In the genomic region with DNA sequence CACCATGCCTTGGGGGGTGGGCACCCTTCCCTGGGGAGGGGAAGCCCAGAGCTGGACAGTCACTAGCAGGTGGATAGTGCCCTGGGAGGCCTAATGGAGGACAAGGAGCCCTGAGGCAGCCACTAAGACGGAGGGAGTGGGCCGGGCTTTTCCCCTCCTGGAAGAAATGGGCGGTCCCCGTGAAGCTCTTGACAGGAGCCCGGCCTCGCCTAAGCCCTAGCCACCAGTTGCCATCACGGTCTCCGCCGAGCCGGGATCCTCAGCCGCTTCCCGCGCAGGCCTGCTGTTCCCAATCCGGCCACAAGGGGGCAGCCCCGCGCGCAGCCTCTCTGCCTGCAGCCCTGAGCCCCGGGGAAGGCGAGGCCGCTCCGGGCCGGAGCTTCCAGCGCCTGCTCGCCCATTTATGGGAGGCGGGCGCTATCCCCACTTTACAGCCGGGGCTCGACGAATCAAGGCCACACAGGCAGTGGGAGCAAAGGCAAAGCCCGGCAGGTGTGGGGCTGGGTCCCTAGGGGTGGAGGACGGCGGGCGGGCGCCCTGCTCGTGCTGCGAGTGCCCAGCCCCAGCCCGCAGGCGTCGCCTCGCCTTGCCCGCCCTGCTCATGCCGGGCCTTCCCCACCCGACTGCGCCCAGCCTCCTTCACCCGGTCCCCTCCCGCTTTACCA, we compare ENCODE assay signal across 8 cellular contexts.
A peak's percentile ranks its signal among the peaks of the same experiment; 100 is the strongest.
DNase-seq lines count a peak whose midpoint lies in the region; ATAC-seq and TF ChIP-seq lines count a peak whose summit lies in the region.

No MANE protein-coding gene starts in this region.

- CTCF ChIA-PET in CD4-positive, alpha-beta T cell (lab: Charles Lee): interaction anchor here (1.1 to 1.3 kb wide), 2 partner anchors 10 to 74 kb away, joined by 3 to 4 read pairs; no protein-coding TSS in a partner anchor

- peak overlapping the region; percentile 32 for H3K4me3 ChIP-seq in colonic mucosa

- no peak overlapping the region for H3K4me3 Mint-ChIP-seq in CD4-positive, alpha-beta T cell

- H3K9ac ChIP-seq in colonic mucosa (ENCODE audit: low read depth in 2 of 2, low read length in 2 of 2): peak overlapping the region in 1 of 2 donors; percentile 30

- peak; percentile 85 for ATAC-seq in CD4-positive, alpha-beta T cell (ENCODE audit: poor library complexity)
- peak; percentile 59 for ATAC-seq in GM21786 (IDR thresholded peaks at IDR 0.05; ENCODE audit: unreplicated experiment)

- H3K9me3 ChIP-seq in CD4-positive, alpha-beta T cell (ENCODE audit: control insufficient read depth, low read length): no peaks in the 10 kb centered on the region
- H3K9me3 ChIP-seq in colonic mucosa: no peaks in the 10 kb centered on the region

- no peaks in the 10 kb centered on the region for H3K27me3 Mint-ChIP-seq in CD4-positive, alpha-beta T cell

- no peaks in the 10 kb centered on the region for H3K9me3 Mint-ChIP-seq in CD4-positive, alpha-beta T cell

- H3K27ac Mint-ChIP-seq in CD4-positive, alpha-beta T cell: no peak overlapping the region

- DNase-seq in CD4-positive, alpha-beta T cell: peak; percentile 36 to 74 (median 56)
- peak; percentile 26 for DNase-seq in NCI-H187 treated with DMSO at 0.1 percent for 48 hours (lab: John Stamatoyannopoulos, UW)
- DNase-seq in activated CD4-positive, CD25-positive, alpha-beta regulatory T cell treated with anti-CD3 and anti-CD28 coated beads, Interleukin-2, amount 50 U/mL, for 16 hours (ENCODE audit: low read depth, low spot score): peak; percentile 17
- DNase-seq in colonic mucosa: peak; percentile 84
- peak; percentile 89 for DNase-seq in left kidney (ENCODE audit: low read depth, low spot score)
- DNase-seq in stimulated activated CD4-positive, alpha-beta T cell treated with anti-CD3 and anti-CD28 coated beads, Interleukin-2, amount 100 ng/mL, for 24 hours: peak; percentile 71 to 73
- DNase-seq in SIG-M5 treated with dmso at 0.1 percent for 504 hours (lab: John Stamatoyannopoulos, UW; ENCODE audit: unreplicated experiment): no peak

- POLR2A ChIA-PET in CD4-positive, alpha-beta T cell (lab: Charles Lee): interaction anchor here (0.7 to 2.5 kb wide), 4 partner anchors 16 to 483 kb away, joined by 3 to 9 read pairs (median 4); no protein-coding TSS in a partner anchor

- peak; percentile 83 for TF ChIP-seq CTCF in CD4-positive, alpha-beta T cell (IDR thresholded peaks at IDR 0.05)
- TF ChIP-seq CTCF in colonic mucosa (IDR thresholded peaks at IDR 0.05): peak; percentile 100

- peaks cover 71% of the 10 kb centered on the region for H3K36me3 Mint-ChIP-seq in CD4-positive, alpha-beta T cell (ENCODE audit: low read depth)

- H3K4me1 Mint-ChIP-seq in CD4-positive, alpha-beta T cell (ENCODE audit: low read depth): peaks cover 6% of the 10 kb centered on the region

- H3K36me3 ChIP-seq in colonic mucosa: no peaks in the 10 kb centered on the region

- no peaks in the 10 kb centered on the region for H3K27me3 ChIP-seq in CD4-positive, alpha-beta T cell (ENCODE audit: control insufficient read depth, insufficient read depth, low read length)
- no peaks in the 10 kb centered on the region for H3K27me3 ChIP-seq in colonic mucosa

- peaks cover 7% of the 10 kb centered on the region for H3K4me1 ChIP-seq in colonic mucosa

- no peak overlapping the region for H3K27ac ChIP-seq in CD4-positive, alpha-beta T cell (ENCODE audit: low read depth, low read length)
- H3K27ac ChIP-seq in colonic mucosa: no peak overlapping the region

- intact Hi-C loops in CD4-positive, alpha-beta T cell (cut with DNase I, micrococcal nuclease): loop anchor here in 1 of 2 experiments (5.0 to 10.0 kb wide), 2 partner anchors 35 to 172 kb away; partner anchors contain the start of gene RIN3
- intact Hi-C loops in colonic mucosa (cut with DNase I): loop anchor here (10.0 kb wide), 1 partner anchor 562 kb away; the partner anchor contains the start of genes CPSF2 and NDUFB1
